8 cellular contexts compared by ENCODE assay signal in genomic region chr12:72271741-72272661, GRCh38. TPM values are rescaled to one million over a fixed set of nuclear protein-coding genes. Genes with fewer than 3 reads are reported as not detected.
DNase-seq lines count a peak whose midpoint lies in the region; ATAC-seq, FAIRE-seq and TF ChIP-seq lines count a peak whose summit lies in the region.

Gene TRHDE (plus strand): TSS chr12:72272370. CDS start chr12:72272644, 274 bp downstream.

- peak within 1 kb of the TSS; percentile 90 for H2AFZ ChIP-seq in IMR-90 (replicated peaks; ENCODE audit: low read length, poor library complexity)
- no peak within 1 kb of the TSS for H2AFZ ChIP-seq in K562 (ENCODE audit: low read depth, low read length)

- H2BK20ac ChIP-seq in IMR-90 (ENCODE audit: low read depth, low read length), result peak within 1 kb of the TSS; percentile 67

- dilution Hi-C loops in IMR-90 (cut with HindIII; ENCODE audit: low sequenced_read_pairs, unreplicated experiment), result no loop called here

- TF ChIP-seq RAD21 in IMR-90 (IDR thresholded peaks at IDR 0.05; ENCODE audit: low read length) (no peak), K562 (CRISPR knock-in tag; conservative IDR thresholded peaks at IDR 0.05 in 1 of 2, IDR thresholded peaks at IDR 0.05 in 1 of 2) (no peak)

- no peak within 1 kb of the TSS for H3K27ac Mint-ChIP-seq in Caco-2 (ENCODE audit: unreplicated experiment)

- TF ChIP-seq CTCF in Caco-2 (IDR thresholded peaks at IDR 0.05; ENCODE audit: insufficient read depth in 1 of 2, low read depth in 1 of 2, low read length in 1 of 2, severe bottlenecking in 1 of 2, unreplicated experiment in 1 of 2) (no peak), IMR-90 (conservative IDR thresholded peaks at IDR 0.05; ENCODE audit: low read depth, low read length) (no peak), K562 (IDR thresholded peaks at IDR 0.05 in 2 of 3, conservative IDR thresholded peaks at IDR 0.05 in 1 of 3; ENCODE audit: insufficient read depth in 2 of 3, low read depth in 1 of 3, low read length in 3 of 3) (no peak), sigmoid colon (IDR thresholded peaks at IDR 0.05) (no peak)

- H3K36me3 ChIP-seq in Caco-2 (ENCODE audit: control insufficient read depth, insufficient read depth, low read length), result no peaks in the 10 kb centered on the region
- no peaks in the 10 kb centered on the region for H3K36me3 ChIP-seq in IMR-90 (ENCODE audit: control insufficient read depth, insufficient read depth, low read length)
- no peaks in the 10 kb centered on the region for H3K36me3 ChIP-seq in K562 (ENCODE audit: control insufficient read depth, insufficient read depth, low read length)
- no peaks in the 10 kb centered on the region for H3K36me3 ChIP-seq in iPS-15b (ENCODE audit: control insufficient read depth, insufficient read depth, low read length)
- no peaks in the 10 kb centered on the region for H3K36me3 ChIP-seq in sigmoid colon

- peak; percentile 53 for ATAC-seq in IMR-90 (ENCODE audit: low read depth)
- ATAC-seq in K562, result peak; percentile 32; the same call in 2 of the 3 replicates
- no peak for ATAC-seq in HG03442 (IDR thresholded peaks at IDR 0.05; ENCODE audit: unreplicated experiment)

- H4K20me1 ChIP-seq in IMR-90 (ENCODE audit: insufficient read depth, low read length), result peaks cover 11% of the 10 kb centered on the region
- 0 out of 2 replicates have a peak, but pooled peaks cover 2% of the 10 kb centered on the region for H4K20me1 ChIP-seq in K562 (replicated peaks; ENCODE audit: control insufficient read depth, insufficient read depth, low read length)

- 0% methylated on average over 25 of the region's 81 CpGs; no CpG with 5 or more reads in 1 of the 2 experiments for WGBS in IMR-90 (ENCODE audit: extremely low coverage in 2 of 2, insufficient read length in 1 of 2), 2 experiments
- 5% methylated on average over 45 of the region's 81 CpGs for WGBS in K562 (ENCODE audit: insufficient coverage, low coverage, missing lambda C conversion rate)
- WGBS in sigmoid colon, 2 donors, result 2 to 4% methylated on average over 81 of the region's 81 CpGs

- peak within 1 kb of the TSS; percentile 52 for H3K4me3 Mint-ChIP-seq in Caco-2 (ENCODE audit: unreplicated experiment)

- no peak for TF ChIP-seq POLR2A in IMR-90 (IDR thresholded peaks at IDR 0.05; ENCODE audit: low read depth, low read length)
- TF ChIP-seq POLR2A in K562 (conservative IDR thresholded peaks at IDR 0.05), result no peak
- no peak for TF ChIP-seq POLR2A in sigmoid colon (IDR thresholded peaks at IDR 0.05)

- no peaks in the 10 kb centered on the region for H3K9me1 ChIP-seq in IMR-90 (ENCODE audit: insufficient read depth, low read length)
- no peaks in the 10 kb centered on the region for H3K9me1 ChIP-seq in K562 (ENCODE audit: control insufficient read depth, insufficient read depth, low read length)

- H4K91ac ChIP-seq in IMR-90 (ENCODE audit: insufficient read depth, low read depth, low read length), result peak within 1 kb of the TSS; percentile 92

- H3K9me3 ChIP-seq in Caco-2, result no peaks in the 10 kb centered on the region
- no peaks in the 10 kb centered on the region for H3K9me3 ChIP-seq in IMR-90 (ENCODE audit: control insufficient read depth, insufficient read depth, low read length)
- no peaks in the 10 kb centered on the region for H3K9me3 ChIP-seq in K562 (replicated peaks; ENCODE audit: control insufficient read depth, insufficient read depth, low read depth, low read length)
- H3K9me3 ChIP-seq in iPS-15b (ENCODE audit: control insufficient read depth, insufficient read depth, low read length), result no peaks in the 10 kb centered on the region
- no peaks in the 10 kb centered on the region for H3K9me3 ChIP-seq in sigmoid colon

- CTCF ChIA-PET in Caco-2 (lab: Charles Lee) (interaction anchor here (0.6 kb wide), 1 partner anchor 40 kb away, joined by 4 read pairs; no protein-coding TSS in a partner anchor), IMR-90 (lab: Yijun Ruan, JAX) (interaction anchor here (1.1 to 1.2 kb wide), 3 partner anchors 10 to 255 kb away, joined by 3 to 4 read pairs (median 4); no protein-coding TSS in a partner anchor), K562 (lab: Yijun Ruan, JAX; ENCODE audit: low intra/inter-chr PET ratio) (no interaction called here)

- TF ChIP-seq EP300 in K562 (IDR thresholded peaks at IDR 0.05; ENCODE audit: low read length) (no peak), sigmoid colon (IDR thresholded peaks at IDR 0.05) (no peak)

- in situ Hi-C loops in IMR-90 (cut with MboI; ENCODE audit: low sequenced_read_pairs) (loop anchor here (25.0 kb wide), 1 partner anchor 610 kb away; the partner anchor contains the start of genes THAP2 and ZFC3H1), K562 (cut with MboI) (no loop called here)

- peak within 1 kb of the TSS; percentile 97 for H3K23ac ChIP-seq in IMR-90 (ENCODE audit: low read depth, low read length)

- peak within 1 kb of the TSS; percentile 98 for H2AK9ac ChIP-seq in IMR-90 (replicated peaks; ENCODE audit: low read depth, low read length, poor library complexity)

- peak within 1 kb of the TSS; percentile 97 for H3K14ac ChIP-seq in IMR-90 (replicated peaks; ENCODE audit: low read depth, low read length)

- peak within 1 kb of the TSS; percentile 83; the same call in 2 of the 3 replicates for H2BK15ac ChIP-seq in IMR-90 (ENCODE audit: low read depth, low read length)

- H3K4me1 Mint-ChIP-seq in Caco-2 (ENCODE audit: low read depth, unreplicated experiment), result no peaks in the 10 kb centered on the region

- H4K5ac ChIP-seq in IMR-90 (ENCODE audit: low read depth, low read length), result peak within 1 kb of the TSS; percentile 86

- intact Hi-C loops in Caco-2 (cut with micrococcal nuclease; ENCODE audit: unreplicated experiment) (no loop called here), IMR-90 (cut with micrococcal nuclease) (loop anchor here (2.0 to 10.0 kb wide), 5 partner anchors 37 to 317 kb away; no protein-coding TSS in a partner anchor), K562 (cut with micrococcal nuclease) (no loop called here), sigmoid colon (cut with DNase I) (no loop called here)

- H3K27ac ChIP-seq in IMR-90 (ENCODE audit: insufficient read depth, low read length), result peak within 1 kb of the TSS; percentile 99
- H3K27ac ChIP-seq in K562 (ENCODE audit: extremely low read depth, low read depth, low read length), result no peak within 1 kb of the TSS
- peak within 1 kb of the TSS; percentile 15 to 69 (median 50) for H3K27ac ChIP-seq in sigmoid colon

- H3K27me3 Mint-ChIP-seq in Caco-2 (ENCODE audit: insufficient read depth, unreplicated experiment), result no peaks in the 10 kb centered on the region

- H3K4me3 ChIP-seq in Caco-2 (ENCODE audit: low read depth, low read length) (no peak within 1 kb of the TSS), IMR-90 (ENCODE audit: insufficient read depth, low read depth, low read length) (peak within 1 kb of the TSS; percentile 92), K562 (no peak within 1 kb of the TSS), iPS-15b (ENCODE audit: low read depth, low read length) (peak within 1 kb of the TSS; percentile 63), sigmoid colon (peak within 1 kb of the TSS; percentile 25 to 61 (median 50))

- peak within 1 kb of the TSS; percentile 74 to 81 for H4K8ac ChIP-seq in IMR-90 (ENCODE audit: low read depth in 2 of 2, low read length in 2 of 2)

- peak within 1 kb of the TSS; percentile 97 for H2BK5ac ChIP-seq in IMR-90 (ENCODE audit: low read depth, low read length, poor library complexity, severe bottlenecking)

- H3K9ac ChIP-seq in IMR-90 (ENCODE audit: low read depth, low read length), result peak within 1 kb of the TSS; percentile 90
- no peak within 1 kb of the TSS; a peak in 1 of 4 replicates for H3K9ac ChIP-seq in K562 (ENCODE audit: insufficient read depth in 1 of 2, low read depth in 2 of 2, low read length in 2 of 2)
- peak within 1 kb of the TSS; percentile 29 for H3K9ac ChIP-seq in iPS-15b (ENCODE audit: low read depth, low read length)

- no TSS peak for BruUV-seq in Caco-2 (replicated peaks; lab: Mats Ljungman, UMichigan)
- BruUV-seq in IMR-90 (replicated peaks; lab: Mats Ljungman, UMichigan), result no TSS peak
- no TSS peak for BruUV-seq in K562 (replicated peaks; lab: Mats Ljungman, UMichigan)

- peak within 1 kb of the TSS; percentile 99 for H3K4ac ChIP-seq in IMR-90 (ENCODE audit: low read depth, low read length)

- no peaks in the 10 kb centered on the region for H3K4me1 ChIP-seq in Caco-2
- peaks cover 8% of the 10 kb centered on the region for H3K4me1 ChIP-seq in IMR-90 (ENCODE audit: control insufficient read depth, insufficient read depth, low read length)
- peaks cover 0 to 9% of the 10 kb centered on the region in 2 experiments; a peak in 2 of 5 replicates for H3K4me1 ChIP-seq in K562 (replicated peaks in 1 of 2; ENCODE audit: control insufficient read depth in 2 of 2, insufficient read depth in 2 of 2, low read length in 2 of 2)
- peaks cover 6% of the 10 kb centered on the region for H3K4me1 ChIP-seq in iPS-15b (ENCODE audit: control insufficient read depth, insufficient read depth, low read length)
- H3K4me1 ChIP-seq in sigmoid colon, result peaks cover 0 to 28% (median 21%) of the 10 kb centered on the region in 4 donors

- no peaks in the 10 kb centered on the region for H3K79me2 ChIP-seq in K562 (ENCODE audit: control insufficient read depth, insufficient read depth, low read length)

- H3K36me3 Mint-ChIP-seq in Caco-2 (ENCODE audit: insufficient read depth, unreplicated experiment), result no peaks in the 10 kb centered on the region

- peaks cover 0 to 3% of the 10 kb centered on the region in 2 experiments; a peak in 2 of 4 replicates for H3K79me1 ChIP-seq in IMR-90 (ENCODE audit: low read depth in 1 of 2, low read length in 2 of 2)

- H3K4me2 ChIP-seq in IMR-90 (ENCODE audit: low read depth, low read length) (peak within 1 kb of the TSS; percentile 94), K562 (ENCODE audit: insufficient read depth, low read length) (0 out of 2 replicates have a peak within 1 kb of the TSS, but pooled peaks have one; percentile 25)

- no peak for DNase-seq in Caco-2
- peak; percentile 60 for DNase-seq in IMR-90
- no peak for DNase-seq in K562 (ENCODE audit: extremely low read depth in 1 of 4, low spot score in 3 of 4)
- peak; percentile 64 for DNase-seq in sigmoid colon
- DNase-seq in SW480 (ENCODE audit: low spot score), result no peak
- no peak for DNase-seq in 8988T

- H3K9me3 Mint-ChIP-seq in Caco-2 (ENCODE audit: unreplicated experiment), result no peaks in the 10 kb centered on the region

- peak within 1 kb of the TSS; percentile 88 for H2BK120ac ChIP-seq in IMR-90 (ENCODE audit: low read depth, low read length)

- H3K18ac ChIP-seq in IMR-90 (ENCODE audit: low read depth, low read length), result peak within 1 kb of the TSS; percentile 97

- peak within 1 kb of the TSS; percentile 98 for H3K56ac ChIP-seq in IMR-90 (ENCODE audit: extremely low read depth, insufficient read depth, low read length)

- FAIRE-seq in K562 (lab: Jason Lieb, UNC), result no peak

- peak within 1 kb of the TSS; percentile 98 for H2AK5ac ChIP-seq in IMR-90 (ENCODE audit: low read depth, low read length)

- POLR2A ChIA-PET in Caco-2 (lab: Charles Lee), result no interaction called here
- POLR2A ChIA-PET in IMR-90 (lab: Charles Lee; ENCODE audit: unreplicated experiment), result no interaction called here
- POLR2A ChIA-PET in K562 (lab: Yijun Ruan, JAX), result interaction anchor here (0.6 to 1.0 kb wide), 3 partner anchors 13 to 269 kb away, joined by 3 read pairs; no protein-coding TSS in a partner anchor

- no peaks in the 10 kb centered on the region for H3K27me3 ChIP-seq in Caco-2 (replicated peaks; ENCODE audit: control insufficient read depth, insufficient read depth, low read length)
- H3K27me3 ChIP-seq in IMR-90 (ENCODE audit: control insufficient read depth, insufficient read depth, low read length), result no peaks in the 10 kb centered on the region
- peaks cover 4 to 30% of the 10 kb centered on the region in 2 experiments; a peak in 4 of 5 replicates for H3K27me3 ChIP-seq in K562 (ENCODE audit: control insufficient read depth in 2 of 2, insufficient read depth in 2 of 2, low read length in 2 of 2)
- H3K27me3 ChIP-seq in iPS-15b (ENCODE audit: control insufficient read depth, insufficient read depth, low read length), result peaks cover 22% of the 10 kb centered on the region
- peaks cover 16 to 47% (median 37%) of the 10 kb centered on the region in 3 donors for H3K27me3 ChIP-seq in sigmoid colon

RNA-seq across cellular contexts. Expression of gene TRHDE, which starts in this region (rescaled TPM):
- total RNA-seq in Caco-2 (2022) (not detected in 2 replicates), IMR-90 (2012; rRNA removed) (65.1 and 97.8 TPM in 2 replicates), K562 (2014; rRNA removed) (0.05 and 0.45 TPM in 2 replicates), K562 (2014; rRNA removed; fragmentation: Illumina TruSeq; extraction: Trizol) (0.18 and 0.48 TPM in 2 replicates), K562 (2015; rRNA removed; fragmentation: Illumina TruSeq; extraction: Trizol) (0.07 and 0.08 TPM in 2 replicates), K562 (2021) (0.09 and 0.16 TPM in 2 replicates), sigmoid colon (1 to 10 TPM; 2.9 to 10.0 (median 4.9) TPM)
- polyA plus RNA-seq in IMR-90 (2012; rRNA removed) (25.4 and 33.7 TPM in 2 replicates), K562 (2011; rRNA removed) (0.01 and 0.04 TPM in 2 replicates), K562 (2014; fragmentation: Illumina TruSeq; extraction: Trizol) (0.01 and 0.09 TPM in 2 replicates), K562 (2014; fragmentation: Nextera tagmentation; extraction: Ambion mirVana) (under 1 TPM; 0.11 to 0.29 TPM), K562 (2014; rRNA removed) (0.03 and 0.98 TPM in 2 replicates), sigmoid colon (1 to 10 TPM in 1 of 3 donors, under 1 TPM in 2; 0.42 to 1.2 (median 0.69) TPM)
- polyA plus RNA-seq in IMR-90 (2012; cell fraction: cytosol; rRNA removed), result 5.9 and 21.2 TPM in 2 replicates
- 2.9 and 21.1 TPM in 2 replicates for polyA plus RNA-seq in IMR-90 (2012; cell fraction: nucleus; rRNA removed; ENCODE audit: low replicate concordance)
- total RNA-seq in K562 (2011; cell fraction: chromatin; rRNA removed; ENCODE audit: low replicate concordance), result 0.21 and 0.32 TPM in 2 replicates
- 0.17 and 0.39 TPM in 2 replicates for total RNA-seq in K562 (2011; cell fraction: nucleolus; rRNA removed)
- total RNA-seq in K562 (2011; cell fraction: nucleoplasm; rRNA removed), result 0.22 and 0.61 TPM in 2 replicates
- 0.04 and 0.10 TPM in 2 replicates for polyA plus RNA-seq in K562 (2011; cell fraction: cytosol; rRNA removed)
- 0.08 TPM in 1 of 2 replicates, not detected in the other for polyA plus RNA-seq in K562 (2011; cell fraction: nucleus; rRNA removed)
- polyA plus RNA-seq in K562 (2012), result 0.20 and 0.29 TPM in 2 replicates
- 0.14 and 0.15 TPM in 2 replicates for polyA minus RNA-seq in K562 (2011; rRNA and poly(A)+ RNA removed)
- not detected in 2 replicates for polyA minus RNA-seq in K562 (2011; cell fraction: cytosol; rRNA and poly(A)+ RNA removed)
- polyA minus RNA-seq in K562 (2011; cell fraction: nucleus; rRNA and poly(A)+ RNA removed), result 0.22 and 0.67 TPM in 2 replicates

Comparison
In these comparisons a context has a peak if more than half of its experiments do, and no peak if none do; other contexts are left out.
1. Peak in ATAC-seq and H3K4me2 ChIP-seq in K562; RNA of the gene not detected or under 1 TPM.
2. DNase-seq: peak in IMR-90 (single experiment) and sigmoid colon (single experiment); none in Caco-2 (0 of 2), K562 (0 of 4), SW480 (single experiment) and 8988T (single experiment).
3. H3K4me3 ChIP-seq: peak in IMR-90 (single experiment), iPS-15b (single experiment) and sigmoid colon (4 of 4); none in Caco-2 (single experiment) and K562 (single experiment).
4. H3K9ac ChIP-seq: peak in IMR-90 (single experiment) and iPS-15b (single experiment); none in K562 (0 of 2).